ENCODE assay signal across 11 cellular contexts in the genomic region with DNA sequence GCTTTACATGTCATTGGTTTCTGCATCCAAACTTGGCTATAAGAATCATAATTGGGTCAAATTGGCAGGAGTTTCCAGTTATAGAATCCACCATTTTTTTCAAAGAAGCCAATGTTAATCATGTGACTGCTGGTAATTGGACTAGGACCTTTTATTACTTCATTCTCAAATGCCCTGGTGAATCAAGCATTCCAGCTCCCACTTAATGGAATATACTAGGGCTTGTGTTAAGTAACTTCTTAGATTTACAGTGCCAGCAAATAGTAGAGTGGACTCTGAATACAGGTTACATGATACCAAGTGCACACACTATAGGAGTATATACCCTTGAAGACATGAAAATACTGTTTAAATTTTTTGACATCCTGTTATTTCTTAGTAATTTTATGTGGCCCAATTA.
"Had no signal": no experiment of that assay in that cellular context is flagged by ENCODE, and none has a peak within 500 bp of the region (broad histone marks: within the 10 kb centered on the region; RNA-seq: fewer than 3 reads in every experiment).

No MANE protein-coding gene starts in this region.

- H3K4me1 ChIP-seq: foreskin keratinocyte, lower lobe of right lung, tibial nerve, uterus had no signal

- H3K36me3 ChIP-seq: cardiac muscle cell, lower lobe of right lung, tibial nerve, uterus had no signal

- H3K4me3 ChIP-seq: cardiac muscle cell, lower lobe of right lung, tibial nerve, uterus had no signal

- DNase-seq: activated CD4-positive, alpha-beta memory T cell treated with anti-CD3 and anti-CD28 coated beads for 36 hours; activated CD4-positive, alpha-beta T cell treated with anti-CD3 and anti-CD28 coated beads for 36 hours; activated CD8-positive, alpha-beta memory T cell treated with anti-CD3 and anti-CD28 coated beads, Interleukin-2, amount 10 ng/mL, durations not matched to agents 7 days and 5 days; activated naive CD4-positive, alpha-beta T cell treated with anti-CD3 and anti-CD28 coated beads, Interleukin-2, amount 10 ng/mL, durations not matched to agents 7 days and 5 days; activated T-cell treated with anti-CD3 and anti-CD28 coated beads, Interleukin-2, amount 50 U/mL, for 1 hour; foreskin keratinocyte; lower lobe of right lung; T-helper 17 cell; uterus had no signal

- H3K27me3 ChIP-seq: cardiac muscle cell, foreskin keratinocyte, tibial nerve, uterus had no signal

- H3K27ac ChIP-seq: cardiac muscle cell, foreskin keratinocyte, lower lobe of right lung, tibial nerve, uterus had no signal

- H3K9me3 ChIP-seq: lower lobe of right lung, tibial nerve, uterus had no signal
